In genomic region chr21:15848632-15849031, GRCh38 we compare ENCODE assay signal across 20 cellular contexts.
DNase-seq lines count a peak whose midpoint lies in the region; ATAC-seq, FAIRE-seq and TF ChIP-seq lines count a peak whose summit lies in the region.
"Had no signal": no experiment of that assay in that cellular context is flagged by ENCODE, and none has a peak within 500 bp of the region (broad histone marks: within the 10 kb centered on the region; RNA-seq: fewer than 3 reads in every experiment).

No MANE protein-coding gene starts in this region.

- no peak overlapping the region for H3K4me3 Mint-ChIP-seq in endothelial cell (ENCODE audit: unreplicated experiment)
- no peak overlapping the region for H3K4me3 Mint-ChIP-seq in CD8-positive, alpha-beta T cell
- H3K4me3 Mint-ChIP-seq: CD14-positive monocyte, nephron had no signal

- CTCF ChIA-PET in CD8-positive, alpha-beta T cell (lab: Charles Lee): no interaction called here

- no peaks in the 10 kb centered on the region for H3K36me3 Mint-ChIP-seq in endothelial cell (ENCODE audit: low read depth, unreplicated experiment)
- peaks cover 41% of the 10 kb centered on the region for H3K36me3 Mint-ChIP-seq in CD8-positive, alpha-beta T cell

- ATAC-seq in left lung (peak; percentile 30), GM19452 (IDR thresholded peaks at IDR 0.05; ENCODE audit: unreplicated experiment) (no peak), HG03097 (IDR thresholded peaks at IDR 0.05; ENCODE audit: low FRiP score, unreplicated experiment) (no peak)
- ATAC-seq in CD8-positive, alpha-beta T cell: no peak

- H3K4me1 ChIP-seq in left lung: no peaks in the 10 kb centered on the region
- H3K4me1 ChIP-seq in CD8-positive, alpha-beta T cell (ENCODE audit: insufficient read depth, low read length): no peaks in the 10 kb centered on the region
- H3K4me1 ChIP-seq: right lobe of liver, vagina had no signal

- no peak overlapping the region for H3K27ac ChIP-seq in left lung
- H3K27ac ChIP-seq in CD8-positive, alpha-beta T cell (ENCODE audit: low read depth, low read length): no peak overlapping the region
- H3K27ac ChIP-seq: adrenal gland, dorsolateral prefrontal cortex, right lobe of liver, vagina had no signal

- intact Hi-C loops in left lung (cut with DNase I): no loop called here
- intact Hi-C loops in CD8-positive, alpha-beta T cell (cut with DNase I, micrococcal nuclease): loop anchor here in 1 of 2 experiments (10.0 kb wide), 1 partner anchor 1594 kb away; no protein-coding TSS in a partner anchor

- peak; percentile 5 for FAIRE-seq in colon (lab: Jason Lieb, UNC)

- peak; percentile 39 for DNase-seq in Daoy (ENCODE audit: low read depth)
- DNase-seq in LoVo (ENCODE audit: low spot score): peak; percentile 26
- no peak for DNase-seq in left lung
- no peak for DNase-seq in endothelial cell (ENCODE audit: low spot score)
- DNase-seq in CD8-positive, alpha-beta T cell: no peak
- DNase-seq: activated CD4-positive, alpha-beta T cell treated with anti-CD3 and anti-CD28 coated beads for 4 hours; activated T-cell treated with anti-CD3 and anti-CD28 coated beads, Interleukin-2, amount 50 U/mL, for 1 hour; adrenal gland; dorsolateral prefrontal cortex; GF-D8; NCI-H2107; right lobe of liver; stimulated activated naive CD4-positive, alpha-beta T cell; T-helper 1 cell had no signal

- H3K27me3 ChIP-seq in left lung: no peaks in the 10 kb centered on the region
- H3K27me3 ChIP-seq in CD8-positive, alpha-beta T cell (ENCODE audit: insufficient read depth, low read length): no peaks in the 10 kb centered on the region
- H3K27me3 ChIP-seq: adrenal gland, dorsolateral prefrontal cortex, right lobe of liver, vagina had no signal

- POLR2A ChIA-PET in CD8-positive, alpha-beta T cell (lab: Charles Lee): no interaction called here

- no peaks in the 10 kb centered on the region for H3K27me3 Mint-ChIP-seq in endothelial cell (ENCODE audit: unreplicated experiment)
- no peaks in the 10 kb centered on the region for H3K27me3 Mint-ChIP-seq in CD8-positive, alpha-beta T cell (ENCODE audit: low read depth)

- H3K9me3 ChIP-seq in left lung: no peaks in the 10 kb centered on the region
- no peaks in the 10 kb centered on the region for H3K9me3 ChIP-seq in CD8-positive, alpha-beta T cell (ENCODE audit: low read length)
- H3K9me3 ChIP-seq: adrenal gland, right lobe of liver, vagina had no signal

- no peaks in the 10 kb centered on the region for H3K9me3 Mint-ChIP-seq in endothelial cell (ENCODE audit: unreplicated experiment)
- H3K9me3 Mint-ChIP-seq in CD8-positive, alpha-beta T cell: no peaks in the 10 kb centered on the region
- H3K9me3 Mint-ChIP-seq: CD14-positive monocyte, nephron had no signal

- peaks cover 0 to under 1% of the 10 kb centered on the region in 2 donors for H3K36me3 ChIP-seq in left lung
- no peaks in the 10 kb centered on the region for H3K36me3 ChIP-seq in CD8-positive, alpha-beta T cell (ENCODE audit: insufficient read depth, low read length)
- H3K36me3 ChIP-seq: adrenal gland, right lobe of liver, vagina had no signal

- TF ChIP-seq CTCF in left lung (IDR thresholded peaks at IDR 0.05) (no peak), endothelial cell (IDR thresholded peaks at IDR 0.05; ENCODE audit: unreplicated experiment) (no peak)
- TF ChIP-seq CTCF in CD8-positive, alpha-beta T cell (IDR thresholded peaks at IDR 0.05): no peak

- H3K27ac Mint-ChIP-seq in endothelial cell (ENCODE audit: unreplicated experiment): no peak overlapping the region
- H3K27ac Mint-ChIP-seq in CD8-positive, alpha-beta T cell: no peak overlapping the region
- H3K27ac Mint-ChIP-seq: nephron had no signal

- peaks cover 9% of the 10 kb centered on the region for H3K4me1 Mint-ChIP-seq in endothelial cell (ENCODE audit: unreplicated experiment)
- peaks cover 4% of the 10 kb centered on the region for H3K4me1 Mint-ChIP-seq in CD8-positive, alpha-beta T cell (ENCODE audit: low read depth)
- H3K4me1 Mint-ChIP-seq: CD14-positive monocyte, nephron had no signal

- H3K4me3 ChIP-seq in left lung: no peak overlapping the region
- H3K4me3 ChIP-seq in CD8-positive, alpha-beta T cell (ENCODE audit: low read depth, low read length): no peak overlapping the region
- H3K4me3 ChIP-seq: adrenal gland, dorsolateral prefrontal cortex, right lobe of liver, vagina had no signal

Comparison
In these comparisons a context has a peak if more than half of its experiments do, and no peak if none do; other contexts are left out.
1. DNase-seq: peak in Daoy (single experiment) and LoVo (single experiment); none in left lung (0 of 2), endothelial cell (single experiment) and CD8-positive, alpha-beta T cell (0 of 7).